Comparison of ENCODE assay signal across 1 cellular context in the genomic region with DNA sequence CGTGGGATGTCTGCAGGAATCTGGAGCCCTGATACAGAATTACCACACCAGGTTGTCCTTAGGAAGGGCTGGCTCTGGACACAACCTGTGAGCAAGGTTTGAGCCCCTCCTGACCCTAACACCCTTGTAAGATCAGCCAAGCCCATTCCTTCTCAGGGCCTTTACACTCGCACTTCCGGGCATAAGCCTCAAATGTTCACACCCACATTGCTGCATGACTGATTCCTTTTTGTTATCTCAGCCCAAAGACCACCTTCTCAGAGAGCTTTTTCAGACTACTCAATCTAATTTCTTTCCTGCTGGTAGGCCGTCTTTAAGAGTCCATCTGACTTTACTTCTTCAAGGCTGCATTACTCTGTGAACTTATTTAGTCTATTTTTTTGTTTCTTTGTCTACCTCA.
TF ChIP-seq lines count a peak whose summit lies in the region.

No MANE protein-coding gene starts in this region.

TF ChIP-seq in K562, 482 proteins besides CTCF, POLR2A, EP300 and RAD21 (continued from another document):
- TF ChIP-seq CHD7 (IDR thresholded peaks at IDR 0.05; ENCODE audit: low read depth, low read length) (no peak), ZNF239 (CRISPR knock-in tag; IDR thresholded peaks at IDR 0.05) (peak; percentile 78), SAP30 (IDR thresholded peaks at IDR 0.05; ENCODE audit: borderline replicate concordance, insufficient read depth, low read depth, low read length, poor library complexity, severe bottlenecking) (no peak), PYGO2 (tag; IDR thresholded peaks at IDR 0.05) (no peak), ETV5 (CRISPR knock-in tag; IDR thresholded peaks at IDR 0.05; ENCODE audit: low read depth) (no peak), TAF15 (IDR thresholded peaks at IDR 0.05; ENCODE audit: low read depth, low read length) (no peak), STAT5B (CRISPR knock-in tag; IDR thresholded peaks at IDR 0.05) (no peak), L3MBTL2 (IDR thresholded peaks at IDR 0.05) (peak; percentile 56)
- TF ChIP-seq, protein P1, sequence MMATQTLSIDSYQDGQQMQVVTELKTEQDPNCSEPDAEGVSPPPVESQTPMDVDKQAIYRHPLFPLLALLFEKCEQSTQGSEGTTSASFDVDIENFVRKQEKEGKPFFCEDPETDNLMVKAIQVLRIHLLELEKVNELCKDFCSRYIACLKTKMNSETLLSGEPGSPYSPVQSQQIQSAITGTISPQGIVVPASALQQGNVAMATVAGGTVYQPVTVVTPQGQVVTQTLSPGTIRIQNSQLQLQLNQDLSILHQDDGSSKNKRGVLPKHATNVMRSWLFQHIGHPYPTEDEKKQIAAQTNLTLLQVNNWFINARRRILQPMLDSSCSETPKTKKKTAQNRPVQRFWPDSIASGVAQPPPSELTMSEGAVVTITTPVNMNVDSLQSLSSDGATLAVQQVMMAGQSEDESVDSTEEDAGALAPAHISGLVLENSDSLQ (IDR thresholded peaks at IDR 0.05), result no peak
